ENCODE assay signal across 1 cellular context in the genomic region with DNA sequence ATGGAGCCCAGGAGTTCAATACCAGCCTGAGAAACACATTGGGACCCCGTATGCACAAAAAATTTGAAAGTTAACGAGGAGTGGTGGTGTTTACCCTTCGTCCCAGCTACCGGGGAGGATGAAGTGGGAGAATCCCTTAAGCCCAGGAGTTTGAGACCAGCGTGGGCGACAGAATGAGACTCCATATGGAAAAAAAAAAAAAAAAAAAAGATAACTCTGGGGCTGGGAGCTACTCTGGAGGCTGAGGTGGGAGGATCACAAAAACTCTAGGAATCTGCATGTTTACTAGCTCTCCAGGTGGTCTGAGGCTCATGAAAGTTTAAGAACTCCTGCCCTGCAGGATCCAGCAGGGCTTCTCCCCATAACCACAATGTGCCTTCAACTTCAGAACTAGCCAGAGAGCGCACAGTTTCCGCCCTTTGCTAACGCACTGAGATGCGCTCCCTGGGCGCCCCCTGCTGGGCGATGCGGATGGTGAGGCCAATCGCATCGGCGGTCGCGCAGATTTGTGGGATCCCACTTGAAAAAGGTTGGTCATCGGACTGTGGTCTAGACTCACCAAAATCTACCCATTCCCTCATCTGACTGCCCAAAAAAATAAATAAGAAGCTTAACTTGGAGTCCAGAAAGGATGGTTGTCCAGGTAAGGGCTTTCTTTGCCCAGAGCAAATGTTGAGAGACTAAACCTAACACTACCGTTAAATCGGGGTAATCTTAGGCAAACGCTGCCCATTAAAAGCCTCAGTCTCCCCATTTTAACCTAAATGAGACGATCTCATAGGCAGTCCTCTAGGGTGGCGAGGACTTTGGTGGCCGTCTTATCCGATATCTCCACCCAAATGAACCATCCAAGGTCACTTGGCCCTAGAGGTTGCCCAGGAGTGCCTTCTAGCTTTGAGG.
A peak's percentile ranks its signal among the peaks of the same experiment; 100 is the strongest.
TF ChIP-seq lines count a peak whose summit lies in the region.

No MANE protein-coding gene starts in this region.

TF ChIP-seq in K562, 482 proteins besides CTCF, POLR2A, EP300 and RAD21 (continued from another document):
- TF ChIP-seq TEAD4 (IDR thresholded peaks at IDR 0.05; ENCODE audit: low read length) (peak; percentile 29; the same call in 1 of the 2 replicates), TEAD4 (CRISPR knock-in tag; IDR thresholded peaks at IDR 0.05; ENCODE audit: borderline replicate concordance) (no peak), ZFX (CRISPR knock-in tag; IDR thresholded peaks at IDR 0.05) (no peak), MNT (conservative IDR thresholded peaks at IDR 0.05) (peak in 1 of 2 experiments; percentile 39; a peak in 1 of 4 replicates), CREM (IDR thresholded peaks at IDR 0.05; ENCODE audit: low read depth) (peak; percentile 61)
